Comparison of ENCODE assay signal across 12 cellular contexts in the genomic region with DNA sequence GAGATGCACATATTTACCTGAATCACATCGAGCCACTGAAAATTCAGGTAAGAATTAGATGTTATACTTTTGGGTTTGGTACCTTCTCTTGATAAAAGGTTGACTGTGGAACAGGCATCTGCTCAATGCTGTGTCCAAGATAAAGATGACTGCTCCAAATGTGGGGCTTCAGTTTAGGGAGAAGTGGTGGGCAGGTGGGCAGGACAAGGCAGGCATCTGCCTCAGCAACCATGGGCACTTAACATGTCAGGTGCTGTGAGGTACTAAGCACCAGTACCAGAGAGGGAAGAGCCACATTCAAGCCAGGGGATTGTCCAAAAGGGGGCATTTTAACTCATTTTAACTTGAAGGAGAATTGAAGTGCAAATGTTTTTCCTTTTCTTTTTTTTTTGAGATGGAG.
"Had no signal": no experiment of that assay in that cellular context is flagged by ENCODE, and none has a peak within 500 bp of the region (broad histone marks: within the 10 kb centered on the region; RNA-seq: fewer than 3 reads in every experiment).

No MANE protein-coding gene starts in this region.

- ATAC-seq: body of pancreas; effector memory CD8-positive, alpha-beta T cell; left ventricle myocardium superior; SK-N-SH treated with all-trans-retinoic acid at 6 μM for 48 hours had no signal

- H3K27me3 ChIP-seq: body of pancreas, right atrium auricular region, testis had no signal

- H3K36me3 ChIP-seq: prostate gland had no signal

- H3K27me3 Mint-ChIP-seq: activated naive CD4-positive, alpha-beta T cell treated with anti-CD3 and anti-CD28 coated beads, Interleukin-2, amount 50 U/mL, for 24 hours; effector memory CD8-positive, alpha-beta T cell; type B pancreatic cell had no signal

- H3K27ac ChIP-seq: body of pancreas, prostate gland, right atrium auricular region, testis had no signal

- DNase-seq: activated CD4-positive, alpha-beta T cell treated with anti-CD3 and anti-CD28 coated beads, Interleukin-2, amount 50 U/mL, for 1 hour; amygdala; body of pancreas; effector memory CD8-positive, alpha-beta T cell; left ventricle myocardium superior; stimulated activated CD4-positive, alpha-beta T cell treated with anti-CD3 and anti-CD28 coated beads, Interleukin-2, amount 100 ng/mL, for 24 hours; testis had no signal

- H3K4me3 ChIP-seq: body of pancreas, prostate gland, right atrium auricular region, testis had no signal

- H3K27ac Mint-ChIP-seq: type B pancreatic cell had no signal

- H3K9me3 Mint-ChIP-seq: activated naive CD4-positive, alpha-beta T cell treated with anti-CD3 and anti-CD28 coated beads, Interleukin-2, amount 50 U/mL, for 24 hours; effector memory CD8-positive, alpha-beta T cell; type B pancreatic cell had no signal

- H3K4me1 Mint-ChIP-seq: activated naive CD4-positive, alpha-beta T cell treated with anti-CD3 and anti-CD28 coated beads, Interleukin-2, amount 50 U/mL, for 24 hours had no signal

- H3K4me3 Mint-ChIP-seq: activated naive CD4-positive, alpha-beta T cell treated with anti-CD3 and anti-CD28 coated beads, Interleukin-2, amount 50 U/mL, for 24 hours; effector memory CD8-positive, alpha-beta T cell; type B pancreatic cell had no signal

- H3K4me1 ChIP-seq: body of pancreas, prostate gland, right atrium auricular region had no signal

- H3K9me3 ChIP-seq: body of pancreas, prostate gland, right atrium auricular region, testis had no signal
